ENCODE assay signal across 15 cellular contexts in genomic region chr10:58839771-58840170, GRCh38.
DNase-seq lines count a peak whose midpoint lies in the region; ATAC-seq and TF ChIP-seq lines count a peak whose summit lies in the region.
"Had no signal": no experiment of that assay in that cellular context is flagged by ENCODE, and none has a peak within 500 bp of the region (broad histone marks: within the 10 kb centered on the region; RNA-seq: fewer than 3 reads in every experiment).

No MANE protein-coding gene starts in this region.

- H3K79me2 ChIP-seq in GM23248 (ENCODE audit: insufficient read depth) = no peaks in the 10 kb centered on the region

- no peak overlapping the region for H2AFZ ChIP-seq in GM23248
- H2AFZ ChIP-seq: GM23338 had no signal

- no peak for ATAC-seq in GM19035 (IDR thresholded peaks at IDR 0.05; ENCODE audit: unreplicated experiment)
- ATAC-seq: GM23338 had no signal

- H3K27me3 ChIP-seq in GM23248 (replicated peaks; ENCODE audit: insufficient read depth) = no peaks in the 10 kb centered on the region
- H3K27me3 ChIP-seq: BE2C had no signal

- no peaks in the 10 kb centered on the region for H4K20me1 ChIP-seq in GM23248 (ENCODE audit: insufficient read depth)

- H3K4me1 ChIP-seq in GM23248 (ENCODE audit: insufficient read depth) = 0 out of 2 replicates have a peak, but pooled peaks cover 5% of the 10 kb centered on the region
- H3K4me1 ChIP-seq: BE2C had no signal

- no peak overlapping the region for H3K4me2 ChIP-seq in GM23248 (ENCODE audit: unreplicated experiment)
- H3K4me2 ChIP-seq: GM23338 had no signal

- no peaks in the 10 kb centered on the region for H3K36me3 ChIP-seq in GM23248 (ENCODE audit: low read depth)
- H3K36me3 ChIP-seq: BE2C had no signal

- no peak overlapping the region for H3K4me3 ChIP-seq in GM23248
- no peak overlapping the region for H3K4me3 ChIP-seq in cardiac fibroblast (replicated peaks in 1 of 2; ENCODE audit: low read depth in 2 of 2, low read length in 2 of 2)
- no peak overlapping the region for H3K4me3 ChIP-seq in fibroblast of pulmonary artery (replicated peaks; ENCODE audit: low read depth, low read length)
- H3K4me3 ChIP-seq: GM23338 had no signal

- 0 out of 2 replicates have a peak, but pooled peaks cover 10% of the 10 kb centered on the region for H3F3A ChIP-seq in GM23248 (ENCODE audit: insufficient read depth)

- no peak overlapping the region for H3K9ac ChIP-seq in GM23248

- no peaks in the 10 kb centered on the region for H3K9me3 ChIP-seq in GM23248 (ENCODE audit: low read depth)
- H3K9me3 ChIP-seq: BE2C had no signal

- DNase-seq in AG08395 (ENCODE audit: low spot score) = peak; percentile 21
- peak; percentile 20 for DNase-seq in GM23248
- DNase-seq in cardiac fibroblast (ENCODE audit: low read depth in 2 of 2) = peak; percentile 42 to 53
- peak; percentile 40 for DNase-seq in fibroblast of pulmonary artery (ENCODE audit: low read depth)
- no peak for DNase-seq in GM13977 (ENCODE audit: low spot score)
- DNase-seq in activated naive CD4-positive, alpha-beta T cell treated with Interleukin-2 at 50 U/mL for 16 hours = no peak
- DNase-seq: 8988T; BE2C; CD4-positive, alpha-beta memory T cell; DMS79; GDM1; H7 had no signal

- no peak overlapping the region for H3K27ac ChIP-seq in GM23248
- H3K27ac ChIP-seq: C4-2B had no signal

- TF ChIP-seq CTCF in cardiac fibroblast (IDR thresholded peaks at IDR 0.05; ENCODE audit: low read depth, low read length) (no peak), fibroblast of pulmonary artery (IDR thresholded peaks at IDR 0.05; ENCODE audit: low read length, missing control alignments) (no peak), GM13977 (IDR thresholded peaks at IDR 0.05; ENCODE audit: extremely low read depth, insufficient read depth, missing control alignments) (no peak)

- H3K9me2 ChIP-seq in GM23248 (ENCODE audit: insufficient read depth) = no peaks in the 10 kb centered on the region

- in situ Hi-C loops in GM23248 (cut with MboI) (no loop called here), GM13977 (cut with MboI; ENCODE audit: low pct_unique_long_range_greater_than_20kb, low sequenced_read_pairs, unreplicated experiment) (no loop called here)

Comparison
In these comparisons a context has a peak if more than half of its experiments do, and no peak if none do; other contexts are left out.
1. DNase-seq: peak in AG08395 (single experiment), GM23248 (single experiment), cardiac fibroblast (2 of 2) and fibroblast of pulmonary artery (single experiment); none in GM13977 (single experiment) and activated naive CD4-positive, alpha-beta T cell treated with Interleukin-2 at 50 U/mL for 16 hours (single experiment).